In the genomic region with DNA sequence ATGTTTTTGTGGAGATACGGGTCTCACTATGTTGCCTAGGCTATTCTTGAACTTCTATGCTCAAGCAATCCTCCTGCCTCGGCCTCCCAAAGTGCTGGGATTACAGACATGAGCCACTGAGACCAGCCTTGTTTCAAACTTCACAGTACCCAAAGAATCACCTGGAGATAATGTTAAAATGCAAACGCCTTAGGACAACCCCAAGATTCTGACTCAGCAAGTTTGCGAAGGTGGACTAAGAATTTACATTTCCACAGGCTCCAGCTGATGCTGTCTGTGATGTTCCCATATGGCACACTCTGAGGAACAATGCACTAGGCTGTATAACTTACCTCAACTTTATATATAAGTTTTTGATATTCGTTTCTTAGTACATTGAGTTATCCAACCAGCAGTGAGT, we compare ENCODE assay signal across 9 cellular contexts. TPM values are rescaled to one million over a fixed set of nuclear protein-coding genes. Genes with fewer than 3 reads are reported as not detected.
"Had no signal": no experiment of that assay in that cellular context is flagged by ENCODE, and none has a peak within 500 bp of the region (broad histone marks: within the 10 kb centered on the region; RNA-seq: fewer than 3 reads in every experiment).

No MANE protein-coding gene starts in this region.

- FAIRE-seq: H54, HTR-8/SVneo, K562 had no signal

- H3K27ac ChIP-seq: GM23248 had no signal

- H3K9ac ChIP-seq: GM23248 had no signal

- DNase-seq: GM23248, GOT3, H9, HCEC 1CT, KG1 had no signal

- H3K4me3 ChIP-seq: GM23248, K562 had no signal

- H2AFZ ChIP-seq: GM23248 had no signal

- ATAC-seq: K562 had no signal

RNA-seq across cellular contexts. Expression of a gene that starts 1.0 kb away (rescaled TPM):
- total RNA-seq: GM23248, H9, HT-29, K562 had no signal
- polyA plus RNA-seq: GM23248, K562 had no signal

RNA-seq across cellular contexts. Expression of a gene that starts 29.3 kb away (rescaled TPM):
- total RNA-seq: GM23248, H9, HT-29, K562 had no signal
- polyA plus RNA-seq: GM23248, K562 had no signal

RNA-seq across cellular contexts. Expression of a gene that starts 33.5 kb away (rescaled TPM):
- total RNA-seq: GM23248, H9, HT-29, K562 had no signal
- polyA plus RNA-seq: GM23248, K562 had no signal

RNA-seq across cellular contexts. Expression of a gene that starts 55.5 kb away (rescaled TPM):
- total RNA-seq: GM23248, H9, HT-29, K562 had no signal
- polyA plus RNA-seq: GM23248, K562 had no signal
